Comparison of ENCODE assay signal across 1 cellular context in the genomic region with DNA sequence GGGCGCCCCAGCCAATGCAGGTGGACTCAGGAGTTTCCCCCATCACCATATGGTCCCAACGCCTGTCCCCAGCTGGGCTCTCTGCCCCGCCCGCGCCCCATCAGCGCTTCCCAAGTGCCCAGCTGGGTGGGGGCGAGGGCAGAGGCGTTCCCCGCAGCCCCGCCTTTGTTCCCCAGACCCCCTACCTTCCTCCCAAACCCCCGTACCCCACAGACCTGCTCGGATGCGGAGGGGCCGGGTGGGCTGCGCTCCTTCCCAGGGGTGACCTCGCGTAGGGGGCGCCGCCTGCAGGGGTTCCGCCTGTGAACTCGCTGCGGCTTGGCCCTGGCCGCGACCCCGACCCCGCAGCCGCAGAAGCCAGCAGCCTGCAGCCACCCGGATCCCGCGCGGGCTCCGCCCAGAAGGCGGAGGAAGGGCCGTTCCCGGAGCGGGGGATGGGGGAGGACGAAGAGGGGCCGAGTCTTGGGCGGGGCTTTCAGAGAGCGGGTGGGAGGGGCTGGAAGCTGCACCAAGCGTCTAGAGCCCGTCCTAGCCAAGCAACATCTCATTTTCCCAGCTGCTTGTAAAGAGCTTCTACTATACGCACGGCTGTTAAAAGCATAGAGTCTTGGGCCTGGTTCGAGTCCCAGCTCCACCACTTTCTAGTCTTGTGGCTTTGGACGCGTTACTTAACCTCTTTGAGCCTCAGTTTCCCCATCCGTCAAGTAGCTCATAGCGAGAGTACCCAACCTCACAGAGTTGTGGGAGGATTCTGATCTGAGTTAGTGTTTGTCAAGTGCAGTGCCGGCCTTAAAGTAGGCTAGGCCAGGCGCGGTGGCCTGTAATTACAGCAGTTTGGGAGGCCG.
A peak's percentile ranks its signal among the peaks of the same experiment; 100 is the strongest.
TF ChIP-seq lines count a peak whose summit lies in the region.

A gene with protein sequence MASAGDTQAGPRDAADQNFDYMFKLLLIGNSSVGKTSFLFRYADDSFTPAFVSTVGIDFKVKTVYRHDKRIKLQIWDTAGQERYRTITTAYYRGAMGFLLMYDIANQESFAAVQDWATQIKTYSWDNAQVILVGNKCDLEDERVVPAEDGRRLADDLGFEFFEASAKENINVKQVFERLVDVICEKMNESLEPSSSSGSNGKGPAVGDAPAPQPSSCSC (minus strand): TSS at position 404 of the 845 bp plus-strand sequence. CDS start 2,258 bp downstream, outside the sequence.

TF ChIP-seq in K562, 482 proteins besides CTCF, POLR2A, EP300 and RAD21 (continued from another document and continues in another):
- TF ChIP-seq, protein P1, sequence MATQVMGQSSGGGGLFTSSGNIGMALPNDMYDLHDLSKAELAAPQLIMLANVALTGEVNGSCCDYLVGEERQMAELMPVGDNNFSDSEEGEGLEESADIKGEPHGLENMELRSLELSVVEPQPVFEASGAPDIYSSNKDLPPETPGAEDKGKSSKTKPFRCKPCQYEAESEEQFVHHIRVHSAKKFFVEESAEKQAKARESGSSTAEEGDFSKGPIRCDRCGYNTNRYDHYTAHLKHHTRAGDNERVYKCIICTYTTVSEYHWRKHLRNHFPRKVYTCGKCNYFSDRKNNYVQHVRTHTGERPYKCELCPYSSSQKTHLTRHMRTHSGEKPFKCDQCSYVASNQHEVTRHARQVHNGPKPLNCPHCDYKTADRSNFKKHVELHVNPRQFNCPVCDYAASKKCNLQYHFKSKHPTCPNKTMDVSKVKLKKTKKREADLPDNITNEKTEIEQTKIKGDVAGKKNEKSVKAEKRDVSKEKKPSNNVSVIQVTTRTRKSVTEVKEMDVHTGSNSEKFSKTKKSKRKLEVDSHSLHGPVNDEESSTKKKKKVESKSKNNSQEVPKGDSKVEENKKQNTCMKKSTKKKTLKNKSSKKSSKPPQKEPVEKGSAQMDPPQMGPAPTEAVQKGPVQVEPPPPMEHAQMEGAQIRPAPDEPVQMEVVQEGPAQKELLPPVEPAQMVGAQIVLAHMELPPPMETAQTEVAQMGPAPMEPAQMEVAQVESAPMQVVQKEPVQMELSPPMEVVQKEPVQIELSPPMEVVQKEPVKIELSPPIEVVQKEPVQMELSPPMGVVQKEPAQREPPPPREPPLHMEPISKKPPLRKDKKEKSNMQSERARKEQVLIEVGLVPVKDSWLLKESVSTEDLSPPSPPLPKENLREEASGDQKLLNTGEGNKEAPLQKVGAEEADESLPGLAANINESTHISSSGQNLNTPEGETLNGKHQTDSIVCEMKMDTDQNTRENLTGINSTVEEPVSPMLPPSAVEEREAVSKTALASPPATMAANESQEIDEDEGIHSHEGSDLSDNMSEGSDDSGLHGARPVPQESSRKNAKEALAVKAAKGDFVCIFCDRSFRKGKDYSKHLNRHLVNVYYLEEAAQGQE (CRISPR knock-in tag; IDR thresholded peaks at IDR 0.05; ENCODE audit: low read depth), result no peak
- TF ChIP-seq, protein P2, sequence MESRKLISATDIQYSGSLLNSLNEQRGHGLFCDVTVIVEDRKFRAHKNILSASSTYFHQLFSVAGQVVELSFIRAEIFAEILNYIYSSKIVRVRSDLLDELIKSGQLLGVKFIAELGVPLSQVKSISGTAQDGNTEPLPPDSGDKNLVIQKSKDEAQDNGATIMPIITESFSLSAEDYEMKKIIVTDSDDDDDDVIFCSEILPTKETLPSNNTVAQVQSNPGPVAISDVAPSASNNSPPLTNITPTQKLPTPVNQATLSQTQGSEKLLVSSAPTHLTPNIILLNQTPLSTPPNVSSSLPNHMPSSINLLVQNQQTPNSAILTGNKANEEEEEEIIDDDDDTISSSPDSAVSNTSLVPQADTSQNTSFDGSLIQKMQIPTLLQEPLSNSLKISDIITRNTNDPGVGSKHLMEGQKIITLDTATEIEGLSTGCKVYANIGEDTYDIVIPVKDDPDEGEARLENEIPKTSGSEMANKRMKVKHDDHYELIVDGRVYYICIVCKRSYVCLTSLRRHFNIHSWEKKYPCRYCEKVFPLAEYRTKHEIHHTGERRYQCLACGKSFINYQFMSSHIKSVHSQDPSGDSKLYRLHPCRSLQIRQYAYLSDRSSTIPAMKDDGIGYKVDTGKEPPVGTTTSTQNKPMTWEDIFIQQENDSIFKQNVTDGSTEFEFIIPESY (CRISPR knock-in tag; IDR thresholded peaks at IDR 0.05), result no peak
- TF ChIP-seq MAZ (CRISPR knock-in tag; conservative IDR thresholded peaks at IDR 0.05 in 1 of 2, IDR thresholded peaks at IDR 0.05 in 1 of 2), result peak; percentile 39 to 83; a peak in 3 of 4 replicates
- TF ChIP-seq CREB1 (IDR thresholded peaks at IDR 0.05), result no peak
- TF ChIP-seq CREB1 (CRISPR knock-in tag; IDR thresholded peaks at IDR 0.05), result no peak
- no peak for TF ChIP-seq SMAD3 (CRISPR knock-in tag; conservative IDR thresholded peaks at IDR 0.05)
- TF ChIP-seq ETS2 (tag; IDR thresholded peaks at IDR 0.05; ENCODE audit: borderline replicate concordance, poor library complexity, severe bottlenecking), result no peak
- TF ChIP-seq GABPA (tag; conservative IDR thresholded peaks at IDR 0.05; ENCODE audit: low read depth), result no peak
- TF ChIP-seq, protein P3, sequence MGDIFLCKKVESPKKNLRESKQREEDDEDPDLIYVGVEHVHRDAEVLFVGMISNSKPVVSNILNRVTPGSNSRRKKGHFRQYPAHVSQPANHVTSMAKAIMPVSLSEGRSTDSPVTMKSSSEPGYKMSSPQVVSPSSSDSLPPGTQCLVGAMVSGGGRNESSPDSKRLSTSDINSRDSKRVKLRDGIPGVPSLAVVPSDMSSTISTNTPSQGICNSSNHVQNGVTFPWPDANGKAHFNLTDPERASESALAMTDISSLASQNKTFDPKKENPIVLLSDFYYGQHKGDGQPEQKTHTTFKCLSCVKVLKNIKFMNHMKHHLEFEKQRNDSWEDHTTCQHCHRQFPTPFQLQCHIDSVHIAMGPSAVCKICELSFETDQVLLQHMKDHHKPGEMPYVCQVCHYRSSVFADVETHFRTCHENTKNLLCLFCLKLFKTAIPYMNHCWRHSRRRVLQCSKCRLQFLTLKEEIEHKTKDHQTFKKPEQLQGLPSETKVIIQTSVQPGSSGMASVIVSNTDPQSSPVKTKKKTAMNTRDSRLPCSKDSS (IDR thresholded peaks at IDR 0.05; ENCODE audit: low read depth, partially characterized antibody), result no peak
- TF ChIP-seq, protein P4, sequence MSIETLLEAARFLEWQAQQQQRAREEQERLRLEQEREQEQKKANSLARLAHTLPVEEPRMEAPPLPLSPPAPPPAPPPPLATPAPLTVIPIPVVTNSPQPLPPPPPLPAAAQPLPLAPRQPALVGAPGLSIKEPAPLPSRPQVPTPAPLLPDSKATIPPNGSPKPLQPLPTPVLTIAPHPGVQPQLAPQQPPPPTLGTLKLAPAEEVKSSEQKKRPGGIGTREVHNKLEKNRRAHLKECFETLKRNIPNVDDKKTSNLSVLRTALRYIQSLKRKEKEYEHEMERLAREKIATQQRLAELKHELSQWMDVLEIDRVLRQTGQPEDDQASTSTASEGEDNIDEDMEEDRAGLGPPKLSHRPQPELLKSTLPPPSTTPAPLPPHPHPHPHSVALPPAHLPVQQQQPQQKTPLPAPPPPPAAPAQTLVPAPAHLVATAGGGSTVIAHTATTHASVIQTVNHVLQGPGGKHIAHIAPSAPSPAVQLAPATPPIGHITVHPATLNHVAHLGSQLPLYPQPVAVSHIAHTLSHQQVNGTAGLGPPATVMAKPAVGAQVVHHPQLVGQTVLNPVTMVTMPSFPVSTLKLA (conservative IDR thresholded peaks at IDR 0.05), result no peak
- TF ChIP-seq ZNF212 (CRISPR knock-in tag; IDR thresholded peaks at IDR 0.05), result no peak
- TF ChIP-seq PHF8 (IDR thresholded peaks at IDR 0.05; ENCODE audit: borderline replicate concordance, low read length), result peak; percentile 64; the same call in 1 of the 2 replicates
- TF ChIP-seq ZNF589 (CRISPR knock-in tag; IDR thresholded peaks at IDR 0.05; ENCODE audit: low read depth), result no peak
- TF ChIP-seq, protein P5, sequence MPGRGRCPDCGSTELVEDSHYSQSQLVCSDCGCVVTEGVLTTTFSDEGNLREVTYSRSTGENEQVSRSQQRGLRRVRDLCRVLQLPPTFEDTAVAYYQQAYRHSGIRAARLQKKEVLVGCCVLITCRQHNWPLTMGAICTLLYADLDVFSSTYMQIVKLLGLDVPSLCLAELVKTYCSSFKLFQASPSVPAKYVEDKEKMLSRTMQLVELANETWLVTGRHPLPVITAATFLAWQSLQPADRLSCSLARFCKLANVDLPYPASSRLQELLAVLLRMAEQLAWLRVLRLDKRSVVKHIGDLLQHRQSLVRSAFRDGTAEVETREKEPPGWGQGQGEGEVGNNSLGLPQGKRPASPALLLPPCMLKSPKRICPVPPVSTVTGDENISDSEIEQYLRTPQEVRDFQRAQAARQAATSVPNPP (IDR thresholded peaks at IDR 0.05; ENCODE audit: borderline replicate concordance, insufficient read depth, insufficient read length), result no peak
- TF ChIP-seq, protein P6, sequence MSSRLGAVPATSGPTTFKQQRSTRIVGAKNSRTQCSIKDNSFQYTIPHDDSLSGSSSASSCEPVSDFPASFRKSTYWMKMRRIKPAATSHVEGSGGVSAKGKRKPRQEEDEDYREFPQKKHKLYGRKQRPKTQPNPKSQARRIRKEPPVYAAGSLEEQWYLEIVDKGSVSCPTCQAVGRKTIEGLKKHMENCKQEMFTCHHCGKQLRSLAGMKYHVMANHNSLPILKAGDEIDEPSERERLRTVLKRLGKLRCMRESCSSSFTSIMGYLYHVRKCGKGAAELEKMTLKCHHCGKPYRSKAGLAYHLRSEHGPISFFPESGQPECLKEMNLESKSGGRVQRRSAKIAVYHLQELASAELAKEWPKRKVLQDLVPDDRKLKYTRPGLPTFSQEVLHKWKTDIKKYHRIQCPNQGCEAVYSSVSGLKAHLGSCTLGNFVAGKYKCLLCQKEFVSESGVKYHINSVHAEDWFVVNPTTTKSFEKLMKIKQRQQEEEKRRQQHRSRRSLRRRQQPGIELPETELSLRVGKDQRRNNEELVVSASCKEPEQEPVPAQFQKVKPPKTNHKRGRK (tag; IDR thresholded peaks at IDR 0.05), result no peak
- no peak for TF ChIP-seq SMAD2 (IDR thresholded peaks at IDR 0.05; ENCODE audit: low read depth, low read length)
- TF ChIP-seq HDAC6 (IDR thresholded peaks at IDR 0.05; ENCODE audit: low read depth, low read length), result no peak
- TF ChIP-seq ZNF778 (CRISPR knock-in tag; IDR thresholded peaks at IDR 0.05), result no peak
- TF ChIP-seq, protein P7, sequence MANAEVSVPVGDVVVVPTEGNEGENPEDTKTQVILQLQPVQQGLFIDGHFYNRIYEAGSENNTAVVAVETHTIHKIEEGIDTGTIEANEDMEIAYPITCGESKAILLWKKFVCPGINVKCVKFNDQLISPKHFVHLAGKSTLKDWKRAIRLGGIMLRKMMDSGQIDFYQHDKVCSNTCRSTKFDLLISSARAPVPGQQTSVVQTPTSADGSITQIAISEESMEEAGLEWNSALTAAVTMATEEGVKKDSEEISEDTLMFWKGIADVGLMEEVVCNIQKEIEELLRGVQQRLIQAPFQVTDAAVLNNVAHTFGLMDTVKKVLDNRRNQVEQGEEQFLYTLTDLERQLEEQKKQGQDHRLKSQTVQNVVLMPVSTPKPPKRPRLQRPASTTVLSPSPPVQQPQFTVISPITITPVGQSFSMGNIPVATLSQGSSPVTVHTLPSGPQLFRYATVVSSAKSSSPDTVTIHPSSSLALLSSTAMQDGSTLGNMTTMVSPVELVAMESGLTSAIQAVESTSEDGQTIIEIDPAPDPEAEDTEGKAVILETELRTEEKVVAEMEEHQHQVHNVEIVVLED (CRISPR knock-in tag; IDR thresholded peaks at IDR 0.05), result no peak
- TF ChIP-seq, protein P8, sequence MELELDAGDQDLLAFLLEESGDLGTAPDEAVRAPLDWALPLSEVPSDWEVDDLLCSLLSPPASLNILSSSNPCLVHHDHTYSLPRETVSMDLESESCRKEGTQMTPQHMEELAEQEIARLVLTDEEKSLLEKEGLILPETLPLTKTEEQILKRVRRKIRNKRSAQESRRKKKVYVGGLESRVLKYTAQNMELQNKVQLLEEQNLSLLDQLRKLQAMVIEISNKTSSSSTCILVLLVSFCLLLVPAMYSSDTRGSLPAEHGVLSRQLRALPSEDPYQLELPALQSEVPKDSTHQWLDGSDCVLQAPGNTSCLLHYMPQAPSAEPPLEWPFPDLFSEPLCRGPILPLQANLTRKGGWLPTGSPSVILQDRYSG (tag; conservative IDR thresholded peaks at IDR 0.05; ENCODE audit: low read depth), result no peak
- TF ChIP-seq DDX20 (tag; IDR thresholded peaks at IDR 0.05; ENCODE audit: low read depth), result no peak
- TF ChIP-seq POLR2AphosphoS5 (IDR thresholded peaks at IDR 0.05; ENCODE audit: control insufficient read depth, insufficient read depth, low read depth, low read length), result no peak
- TF ChIP-seq KLF6 (CRISPR knock-in tag; IDR thresholded peaks at IDR 0.05; ENCODE audit: borderline replicate concordance), result no peak
- no peak for TF ChIP-seq SMAD1 (IDR thresholded peaks at IDR 0.05; ENCODE audit: low read depth, low read length, partially characterized antibody)
- no peak for TF ChIP-seq EHMT2 (IDR thresholded peaks at IDR 0.05)
- TF ChIP-seq, protein P9, sequence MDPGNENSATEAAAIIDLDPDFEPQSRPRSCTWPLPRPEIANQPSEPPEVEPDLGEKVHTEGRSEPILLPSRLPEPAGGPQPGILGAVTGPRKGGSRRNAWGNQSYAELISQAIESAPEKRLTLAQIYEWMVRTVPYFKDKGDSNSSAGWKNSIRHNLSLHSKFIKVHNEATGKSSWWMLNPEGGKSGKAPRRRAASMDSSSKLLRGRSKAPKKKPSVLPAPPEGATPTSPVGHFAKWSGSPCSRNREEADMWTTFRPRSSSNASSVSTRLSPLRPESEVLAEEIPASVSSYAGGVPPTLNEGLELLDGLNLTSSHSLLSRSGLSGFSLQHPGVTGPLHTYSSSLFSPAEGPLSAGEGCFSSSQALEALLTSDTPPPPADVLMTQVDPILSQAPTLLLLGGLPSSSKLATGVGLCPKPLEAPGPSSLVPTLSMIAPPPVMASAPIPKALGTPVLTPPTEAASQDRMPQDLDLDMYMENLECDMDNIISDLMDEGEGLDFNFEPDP (CRISPR knock-in tag; IDR thresholded peaks at IDR 0.05), result no peak
- no peak for TF ChIP-seq NBN (IDR thresholded peaks at IDR 0.05; ENCODE audit: low read depth)
- TF ChIP-seq, protein P10, sequence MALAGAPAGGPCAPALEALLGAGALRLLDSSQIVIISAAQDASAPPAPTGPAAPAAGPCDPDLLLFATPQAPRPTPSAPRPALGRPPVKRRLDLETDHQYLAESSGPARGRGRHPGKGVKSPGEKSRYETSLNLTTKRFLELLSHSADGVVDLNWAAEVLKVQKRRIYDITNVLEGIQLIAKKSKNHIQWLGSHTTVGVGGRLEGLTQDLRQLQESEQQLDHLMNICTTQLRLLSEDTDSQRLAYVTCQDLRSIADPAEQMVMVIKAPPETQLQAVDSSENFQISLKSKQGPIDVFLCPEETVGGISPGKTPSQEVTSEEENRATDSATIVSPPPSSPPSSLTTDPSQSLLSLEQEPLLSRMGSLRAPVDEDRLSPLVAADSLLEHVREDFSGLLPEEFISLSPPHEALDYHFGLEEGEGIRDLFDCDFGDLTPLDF (CRISPR knock-in tag; IDR thresholded peaks at IDR 0.05), result no peak
- TF ChIP-seq TFAM (CRISPR knock-in tag; conservative IDR thresholded peaks at IDR 0.05), result no peak
- TF ChIP-seq ZNF23 (CRISPR knock-in tag; IDR thresholded peaks at IDR 0.05), result no peak
- TF ChIP-seq ZNF77 (CRISPR knock-in tag; IDR thresholded peaks at IDR 0.05), result no peak
- TF ChIP-seq, protein P11, sequence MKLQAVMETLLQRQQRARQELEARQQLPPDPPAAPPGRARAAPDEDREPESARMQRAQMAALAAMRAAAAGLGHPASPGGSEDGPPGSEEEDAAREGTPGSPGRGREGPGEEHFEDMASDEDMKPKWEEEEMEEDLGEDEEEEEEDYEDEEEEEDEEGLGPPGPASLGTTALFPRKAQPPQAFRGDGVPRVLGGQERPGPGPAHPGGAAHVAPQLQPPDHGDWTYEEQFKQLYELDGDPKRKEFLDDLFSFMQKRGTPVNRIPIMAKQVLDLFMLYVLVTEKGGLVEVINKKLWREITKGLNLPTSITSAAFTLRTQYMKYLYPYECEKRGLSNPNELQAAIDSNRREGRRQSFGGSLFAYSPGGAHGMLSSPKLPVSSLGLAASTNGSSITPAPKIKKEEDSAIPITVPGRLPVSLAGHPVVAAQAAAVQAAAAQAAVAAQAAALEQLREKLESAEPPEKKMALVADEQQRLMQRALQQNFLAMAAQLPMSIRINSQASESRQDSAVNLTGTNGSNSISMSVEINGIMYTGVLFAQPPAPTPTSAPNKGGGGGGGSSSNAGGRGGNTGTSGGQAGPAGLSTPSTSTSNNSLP (IDR thresholded peaks at IDR 0.05; ENCODE audit: borderline replicate concordance, low read depth, low read length), result no peak
- TF ChIP-seq KDM4B (IDR thresholded peaks at IDR 0.05; ENCODE audit: borderline replicate concordance in 2 of 2, low read depth in 1 of 2), result no peak
- TF ChIP-seq ZKSCAN3 (CRISPR knock-in tag; IDR thresholded peaks at IDR 0.05), result no peak
